15 cellular contexts compared by ENCODE assay signal in genomic region chr10:5559642-5560141, GRCh38. TPM values are rescaled to one million over a fixed set of nuclear protein-coding genes. Genes with fewer than 3 reads are reported as not detected.
A peak's percentile ranks its signal among the peaks of the same experiment; 100 is the strongest.
DNase-seq lines count a peak whose midpoint lies in the region; ATAC-seq, FAIRE-seq and TF ChIP-seq lines count a peak whose summit lies in the region.
"Had no signal": no experiment of that assay in that cellular context is flagged by ENCODE, and none has a peak within 500 bp of the region (broad histone marks: within the 10 kb centered on the region; RNA-seq: fewer than 3 reads in every experiment).

No MANE protein-coding gene starts in this region.

- 43 to 51% (median 50%) methylated on average over 9 of the region's 9 CpGs for WGBS in heart left ventricle, 4 donors
- WGBS in aorta, 2 donors, result 3 to 6% methylated on average over 9 of the region's 9 CpGs
- 62 to 74% (median 69%) methylated on average over 9 of the region's 9 CpGs for WGBS in small intestine, 3 donors

- H3K9me3 ChIP-seq in heart left ventricle (no peaks in the 10 kb centered on the region), aorta (ENCODE audit: control insufficient read depth, low read length) (no peaks in the 10 kb centered on the region), small intestine (ENCODE audit: control insufficient read depth, low read depth) (no peaks in the 10 kb centered on the region)
- H3K9me3 ChIP-seq: pancreas had no signal

- H3K36me3 ChIP-seq in heart left ventricle, result no peaks in the 10 kb centered on the region
- no peaks in the 10 kb centered on the region for H3K36me3 ChIP-seq in aorta (ENCODE audit: control insufficient read depth in 1 of 2, insufficient read depth in 2 of 2, low read length in 1 of 2)
- H3K36me3 ChIP-seq in small intestine (ENCODE audit: control insufficient read depth in 2 of 2, insufficient read depth in 2 of 2, low read length in 2 of 2), result no peaks in the 10 kb centered on the region
- H3K36me3 ChIP-seq: pancreas had no signal

- ATAC-seq in heart left ventricle (no peak), aorta (ENCODE audit: low FRiP score) (no peak)
- ATAC-seq: pancreas had no signal

- no peak for TF ChIP-seq POLR2A in heart left ventricle (IDR thresholded peaks at IDR 0.05)

- H3K4me1 ChIP-seq in heart left ventricle, result peaks cover 0 to 17% (median 0%) of the 10 kb centered on the region in 12 donors
- H3K4me1 ChIP-seq in aorta (ENCODE audit: control insufficient read depth in 1 of 2, insufficient read depth in 2 of 2, low read length in 2 of 2), result peaks cover 1 to 6% of the 10 kb centered on the region in 2 donors
- H3K4me1 ChIP-seq in small intestine (ENCODE audit: control insufficient read depth in 2 of 2, insufficient read depth in 1 of 2, low read depth in 1 of 2, low read length in 1 of 2), result no peaks in the 10 kb centered on the region
- H3K4me1 ChIP-seq: pancreas had no signal

- no peak for FAIRE-seq in small intestine (lab: Jason Lieb, UNC)
- FAIRE-seq: islet of Langerhans, pancreas had no signal

- no peaks in the 10 kb centered on the region for H3K27me3 ChIP-seq in heart left ventricle
- no peaks in the 10 kb centered on the region for H3K27me3 ChIP-seq in aorta (ENCODE audit: control insufficient read depth in 1 of 2, insufficient read depth in 2 of 2, low read length in 1 of 2)
- no peaks in the 10 kb centered on the region for H3K27me3 ChIP-seq in small intestine (ENCODE audit: control insufficient read depth in 2 of 2, insufficient read depth in 2 of 2, low read length in 2 of 2)
- H3K27me3 ChIP-seq: pancreas had no signal

- intact Hi-C loops in cardiac septum (cut with DNase I) (no loop called here), heart left ventricle (cut with DNase I) (no loop called here), aorta (cut with DNase I) (loop anchor here (5.0 kb wide), 3 partner anchors 38 to 112 kb away; no protein-coding TSS in a partner anchor)

- DNase-seq in cardiac septum (ENCODE audit: low spot score) (peak; percentile 9), heart left ventricle (no peak), astrocyte of the hippocampus (ENCODE audit: low read depth, low spot score) (peak; percentile 58), islet precursor cell (peak; percentile 56), aorta (peak; percentile 40 to 42), NCI-H2196 treated with DMSO at 0.1 percent for 48 hours (lab: John Stamatoyannopoulos, UW; ENCODE audit: unreplicated experiment) (no peak), small intestine (no peak)
- no peak for DNase-seq in stimulated activated CD8-positive, alpha-beta memory T cell treated with anti-CD3 and anti-CD28 coated beads, Interleukin-4, amount 100 ng/mL, for 48 hours
- DNase-seq: activated CD4-positive, alpha-beta T cell treated with anti-CD3 and anti-CD28 coated beads, Interleukin-2, amount 10 ng/mL, durations not matched to agents 24 days and 14 days; activated naive CD4-positive, alpha-beta T cell treated with anti-CD3 and anti-CD28 coated beads, Interleukin-2, amount 50 U/mL, for 16 hours; stimulated activated CD4-positive, alpha-beta T cell treated with anti-CD3 and anti-CD28 coated beads, Interleukin-4, amount 100 ng/mL, for 1 hour; substantia nigra had no signal

- peak overlapping the region in 1 of 12 donors; percentile 32 for H3K27ac ChIP-seq in heart left ventricle
- H3K27ac ChIP-seq in aorta (ENCODE audit: low read depth in 1 of 2, low read length in 2 of 2), result no peak overlapping the region
- H3K27ac ChIP-seq in small intestine (ENCODE audit: low read depth in 1 of 2, low read length in 1 of 2), result no peak overlapping the region
- H3K27ac ChIP-seq: pancreas had no signal

- H3K4me3 ChIP-seq in heart left ventricle, result no peak overlapping the region
- H3K4me3 ChIP-seq in aorta (ENCODE audit: low read length in 2 of 2), result no peak overlapping the region
- no peak overlapping the region for H3K4me3 ChIP-seq in small intestine (ENCODE audit: low read depth in 1 of 2, low read length in 2 of 2)
- H3K4me3 ChIP-seq: pancreas had no signal

- no peak for TF ChIP-seq CTCF in heart left ventricle (IDR thresholded peaks at IDR 0.05)

RNA-seq across cellular contexts. Expression of gene CALML3, which starts 34.9 kb away (rescaled TPM):
- total RNA-seq in cardiac septum, result not detected
- not detected for total RNA-seq in heart left ventricle
- polyA plus RNA-seq in heart left ventricle, result under 1 TPM in 1 of 2 donors, not detected in 1; 0.03 TPM
- total RNA-seq in aorta, result not detected
- under 1 TPM; 0.10 to 0.13 TPM for polyA plus RNA-seq in aorta
- polyA plus RNA-seq in small intestine, result under 1 TPM in 2 of 3 donors, not detected in 1; 0.07 to 0.27 TPM
- total RNA-seq: activated CD4-positive, alpha-beta T cell treated with anti-CD3 and anti-CD28 coated beads, Interleukin-2, amount 10 ng/mL, durations not matched to agents 24 days and 14 days; pancreas; SK-MEL-5 had no signal

Comparison
In these comparisons a context has a peak if more than half of its experiments do, and no peak if none do; other contexts are left out.
1. DNase-seq: peak in cardiac septum (single experiment), astrocyte of the hippocampus (single experiment), islet precursor cell (single experiment) and aorta (2 of 2); none in heart left ventricle (0 of 5), NCI-H2196 treated with DMSO at 0.1 percent for 48 hours (single experiment), stimulated activated CD8-positive, alpha-beta memory T cell treated with anti-CD3 and anti-CD28 coated beads, Interleukin-4, amount 100 ng/mL, for 48 hours (single experiment) and small intestine (single experiment).
2. intact Hi-C loops: an anchor here in aorta (5.0 kb wide); none called in cardiac septum and heart left ventricle.